In the genomic region with DNA sequence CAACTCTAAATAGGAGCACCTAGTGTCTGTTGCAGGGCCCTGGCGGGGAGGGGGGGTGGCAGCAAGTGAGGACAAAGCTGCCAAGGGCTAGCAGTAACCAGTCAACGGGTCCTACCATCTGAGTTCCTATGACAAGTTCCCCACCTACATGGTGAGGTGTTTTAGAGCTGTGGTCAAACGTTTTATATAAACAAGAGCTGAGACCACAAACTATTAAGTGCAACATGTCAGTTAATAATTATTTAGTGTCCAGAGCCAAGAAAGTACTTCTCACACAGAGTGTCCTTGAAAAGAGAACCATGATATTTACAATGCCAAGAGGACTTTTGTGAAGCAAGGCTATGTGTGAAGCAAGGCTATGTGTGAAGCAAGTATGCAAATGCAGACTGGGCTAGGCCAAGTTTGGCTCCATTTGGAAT, we compare ENCODE assay signal across 21 cellular contexts.
A peak's percentile ranks its signal among the peaks of the same experiment; 100 is the strongest.
DNase-seq lines count a peak whose midpoint lies in the region; ATAC-seq, FAIRE-seq and TF ChIP-seq lines count a peak whose summit lies in the region.
"Had no signal": no experiment of that assay in that cellular context is flagged by ENCODE, and none has a peak within 500 bp of the region (broad histone marks: within the 10 kb centered on the region; RNA-seq: fewer than 3 reads in every experiment).

No MANE protein-coding gene starts in this region.

- peaks cover 13% of the 10 kb centered on the region for H3K4me1 Mint-ChIP-seq in astrocyte (ENCODE audit: low read depth, unreplicated experiment)
- H3K4me1 Mint-ChIP-seq in effector memory CD8-positive, alpha-beta T cell (ENCODE audit: low read depth in 2 of 2) = no peaks in the 10 kb centered on the region

- H3K27me3 ChIP-seq in astrocyte (ENCODE audit: insufficient read depth, low read length) (no peaks in the 10 kb centered on the region), neuronal stem cell (ENCODE audit: control insufficient read depth in 3 of 3, insufficient read depth in 3 of 3, low read depth in 1 of 3, low read length in 3 of 3) (no peaks in the 10 kb centered on the region)

- FAIRE-seq in astrocyte (lab: Jason Lieb, UNC) = no peak
- FAIRE-seq: bronchial epithelial cell had no signal

- peaks cover 1% of the 10 kb centered on the region for H3K9me3 Mint-ChIP-seq in astrocyte (ENCODE audit: unreplicated experiment)
- H3K9me3 Mint-ChIP-seq in effector memory CD8-positive, alpha-beta T cell = peaks cover 9 to 10% of the 10 kb centered on the region in 2 donors
- H3K9me3 Mint-ChIP-seq: T-helper 1 cell treated with Interleukin-12 subunit alpha and Interleukin-12 subunit beta and Interleukin-4 antibody, amounts not matched to agents 30 μg/mL and 1 μg/mL, for 36 hours had no signal

- H3K18ac ChIP-seq in neuronal stem cell (ENCODE audit: low read length) = no peak overlapping the region

- H4K20me1 ChIP-seq in astrocyte (ENCODE audit: insufficient read depth, low read length) = no peaks in the 10 kb centered on the region

- no peak for TF ChIP-seq CTCF in astrocyte (IDR thresholded peaks at IDR 0.05; ENCODE audit: insufficient read depth, low read depth, low read length)

- H3K23ac ChIP-seq in neuronal stem cell (ENCODE audit: low read depth, low read length, poor library complexity) = no peak overlapping the region

- WGBS in neuronal stem cell (ENCODE audit: extremely low coverage in 2 of 2, insufficient read length in 2 of 2, insufficient replicate concordance in 1 of 2), 2 donors = no CpG with 5 or more reads among the region's 3 CpGs

- no peak overlapping the region for H4K8ac ChIP-seq in neuronal stem cell (ENCODE audit: low read depth, low read length)

- no peak overlapping the region for H2BK120ac ChIP-seq in neuronal stem cell (ENCODE audit: low read depth, low read length)

- H3K27me3 Mint-ChIP-seq in astrocyte (ENCODE audit: low read depth, unreplicated experiment) = no peaks in the 10 kb centered on the region
- no peaks in the 10 kb centered on the region for H3K27me3 Mint-ChIP-seq in effector memory CD8-positive, alpha-beta T cell

- H3K14ac ChIP-seq in neuronal stem cell (ENCODE audit: low read length) = no peak overlapping the region

- H3K4me3 Mint-ChIP-seq in astrocyte (ENCODE audit: unreplicated experiment) = no peak overlapping the region
- no peak overlapping the region for H3K4me3 Mint-ChIP-seq in effector memory CD8-positive, alpha-beta T cell
- H3K4me3 Mint-ChIP-seq: T-helper 1 cell treated with Interleukin-12 subunit alpha and Interleukin-12 subunit beta and Interleukin-4 antibody, amounts not matched to agents 30 μg/mL and 1 μg/mL, for 36 hours had no signal

- no peaks in the 10 kb centered on the region for H3K79me2 ChIP-seq in astrocyte (ENCODE audit: insufficient read depth, low read length)

- no peak overlapping the region for H3K4ac ChIP-seq in neuronal stem cell (ENCODE audit: low read length)

- H3K27ac Mint-ChIP-seq in astrocyte (ENCODE audit: unreplicated experiment) = no peak overlapping the region
- no peak overlapping the region for H3K27ac Mint-ChIP-seq in effector memory CD8-positive, alpha-beta T cell
- H3K27ac Mint-ChIP-seq: T-helper 1 cell treated with Interleukin-12 subunit alpha and Interleukin-12 subunit beta and Interleukin-4 antibody, amounts not matched to agents 30 μg/mL and 1 μg/mL, for 36 hours had no signal

- no peaks in the 10 kb centered on the region for H3K9me3 ChIP-seq in astrocyte (ENCODE audit: insufficient read depth, low read depth, low read length)
- H3K9me3 ChIP-seq in neuronal stem cell (replicated peaks in 1 of 2; ENCODE audit: control insufficient read depth in 2 of 2, insufficient read depth in 1 of 2, low read depth in 1 of 2, low read length in 2 of 2) = peaks cover 0 to 1% of the 10 kb centered on the region in 2 donors
- H3K9me3 ChIP-seq: mucosa of descending colon had no signal

- H3K36me3 Mint-ChIP-seq in astrocyte (ENCODE audit: low read depth, unreplicated experiment) = no peaks in the 10 kb centered on the region
- no peaks in the 10 kb centered on the region for H3K36me3 Mint-ChIP-seq in effector memory CD8-positive, alpha-beta T cell (ENCODE audit: insufficient read depth)

- DNase-seq in astrocyte (ENCODE audit: low read depth) = peak; percentile 18
- peak; percentile 19 for DNase-seq in mucosa of gallbladder (ENCODE audit: low spot score)
- no peak for DNase-seq in retina
- no peak for DNase-seq in activated CD4-positive, alpha-beta T cell treated with anti-CD3 and anti-CD28 coated beads for 48 hours
- DNase-seq in effector memory CD8-positive, alpha-beta T cell = no peak
- DNase-seq in neuronal stem cell (ENCODE audit: low spot score) = no peak
- DNase-seq: activated CD4-positive, alpha-beta T cell treated with anti-CD3 and anti-CD28 coated beads for 1 hour; activated CD8-positive, alpha-beta memory T cell treated with anti-CD3 and anti-CD28 coated beads, Interleukin-2, amount 50 U/mL, for 4 hours; activated naive CD4-positive, alpha-beta T cell treated with anti-CD3 and anti-CD28 coated beads, Interleukin-2, amount 50 U/mL, for 16 hours; DMS79 treated with DMSO at 0.1 percent for 48 hours; foreskin melanocyte; Karpas-422; mucosa of descending colon; NCI-H1930; NCI-H748 treated with DMSO at 0.1 percent for 48 hours had no signal

- H3K79me1 ChIP-seq in neuronal stem cell (ENCODE audit: low read depth, low read length) = no peaks in the 10 kb centered on the region

- H3K4me2 ChIP-seq in astrocyte (ENCODE audit: low read length) = no peak overlapping the region
- no peak overlapping the region for H3K4me2 ChIP-seq in neuronal stem cell (ENCODE audit: insufficient read depth, low read length, poor library complexity, severe bottlenecking)

- H2BK5ac ChIP-seq in neuronal stem cell (ENCODE audit: low read length) = no peak overlapping the region

- H3K4me3 ChIP-seq in astrocyte (ENCODE audit: insufficient read depth, low read depth, low read length) = no peak overlapping the region
- no peak overlapping the region for H3K4me3 ChIP-seq in neuronal stem cell (ENCODE audit: low read length in 2 of 2)
- H3K4me3 ChIP-seq: mucosa of descending colon had no signal

- H3K9ac ChIP-seq in astrocyte (ENCODE audit: low read length) (no peak overlapping the region), neuronal stem cell (ENCODE audit: low read depth, low read length, poor library complexity) (no peak overlapping the region)

- no peak overlapping the region for H2BK12ac ChIP-seq in neuronal stem cell (ENCODE audit: low read length)

- H3K4me1 ChIP-seq in astrocyte (ENCODE audit: insufficient read depth, low read length) (no peaks in the 10 kb centered on the region), neuronal stem cell (ENCODE audit: control insufficient read depth in 2 of 2, insufficient read depth in 1 of 2, low read depth in 1 of 2, low read length in 2 of 2) (peaks cover 0 to 2% of the 10 kb centered on the region in 2 donors)

- ATAC-seq in GM18861 (IDR thresholded peaks at IDR 0.05; ENCODE audit: unreplicated experiment) = peak; percentile 65
- ATAC-seq in HG03159 (IDR thresholded peaks at IDR 0.05; ENCODE audit: unreplicated experiment) = peak; percentile 43
- ATAC-seq in effector memory CD8-positive, alpha-beta T cell (replicated peaks) = no peak
- ATAC-seq: mucosa of descending colon had no signal

- H3K36me3 ChIP-seq in astrocyte (ENCODE audit: insufficient read depth, low read length) (no peaks in the 10 kb centered on the region), neuronal stem cell (replicated peaks in 1 of 2; ENCODE audit: control insufficient read depth in 2 of 2, insufficient read depth in 2 of 2, low read length in 2 of 2) (no peaks in the 10 kb centered on the region)

- no peak overlapping the region for H2AK5ac ChIP-seq in neuronal stem cell (ENCODE audit: low read depth, low read length)

- H3K27ac ChIP-seq in astrocyte (ENCODE audit: low read depth, low read length) (no peak overlapping the region), neuronal stem cell (replicated peaks; ENCODE audit: low read length) (no peak overlapping the region)
- H3K27ac ChIP-seq: HL-60, RWPE1 had no signal

- no peak overlapping the region for H4K91ac ChIP-seq in neuronal stem cell (ENCODE audit: low read depth, low read length, poor library complexity)

- H2BK15ac ChIP-seq in neuronal stem cell (ENCODE audit: low read length) = no peak overlapping the region

- H2AFZ ChIP-seq in astrocyte (ENCODE audit: low read depth, low read length) = no peak overlapping the region
- H2AFZ ChIP-seq in neuronal stem cell (ENCODE audit: low read length) = no peak overlapping the region

Comparison
In these comparisons a context has a peak if more than half of its experiments do, and no peak if none do; other contexts are left out.
1. DNase-seq: peak in astrocyte (single experiment) and mucosa of gallbladder (single experiment); none in retina (single experiment), activated CD4-positive, alpha-beta T cell treated with anti-CD3 and anti-CD28 coated beads for 48 hours (single experiment), effector memory CD8-positive, alpha-beta T cell (0 of 3) and neuronal stem cell (single experiment).